ENCODE assay signal across 30 cellular contexts in the genomic region with DNA sequence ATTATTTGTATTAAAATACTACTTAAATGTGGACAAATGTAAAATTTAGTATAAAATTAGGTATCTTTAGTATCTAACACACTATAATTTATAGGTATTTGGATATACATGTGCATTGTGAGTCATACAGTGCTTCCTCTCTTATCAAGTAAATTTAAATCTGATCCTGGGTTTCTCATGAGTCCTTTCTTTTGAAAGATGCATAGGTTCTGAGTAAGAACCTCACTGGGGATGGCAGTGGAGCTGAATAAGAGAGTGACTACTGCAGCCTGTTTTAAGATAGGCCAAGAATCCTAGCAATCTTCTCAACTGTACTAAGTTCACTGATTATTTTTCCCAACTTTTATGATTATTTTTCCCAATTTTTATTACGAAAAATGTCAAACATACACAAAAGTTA. TPM values are rescaled to one million over a fixed set of nuclear protein-coding genes. Genes with fewer than 3 reads are reported as not detected.
DNase-seq lines count a peak whose midpoint lies in the region; ATAC-seq and TF ChIP-seq lines count a peak whose summit lies in the region.
"Had no signal": no experiment of that assay in that cellular context is flagged by ENCODE, and none has a peak within 500 bp of the region (broad histone marks: within the 10 kb centered on the region; RNA-seq: fewer than 3 reads in every experiment).

No MANE protein-coding gene starts in this region.

- H4K20me1 ChIP-seq in SK-N-SH (ENCODE audit: insufficient read depth), result no peaks in the 10 kb centered on the region
- H4K20me1 ChIP-seq: BLaER1 had no signal

- CTCF ChIA-PET in SK-N-SH (lab: Yijun Ruan, JAX), result interaction anchor here (0.7 to 7.6 kb wide), 11 partner anchors 8 to 303 kb away, joined by 3 to 72 read pairs (median 6); partner anchors contain the start of gene MYOF
- CTCF ChIA-PET in CD4-positive, alpha-beta T cell (lab: Charles Lee), result interaction anchor here (1.5 to 3.3 kb wide), 3 partner anchors 17 to 136 kb away, joined by 4 to 21 read pairs (median 6); partner anchors contain the start of genes CEP55 and MYOF

- no peaks in the 10 kb centered on the region for H3K9me2 ChIP-seq in SK-N-SH

- H2AFZ ChIP-seq in SK-N-SH (ENCODE audit: low read depth), result 0 out of 2 replicates have a peak overlapping the region, but pooled peaks have one; percentile 4

- H3F3A ChIP-seq in SK-N-SH (replicated peaks; ENCODE audit: insufficient read depth), result peaks cover 23% of the 10 kb centered on the region

- no peaks in the 10 kb centered on the region for H3K36me3 Mint-ChIP-seq in CD4-positive, alpha-beta T cell (ENCODE audit: low read depth)
- H3K36me3 Mint-ChIP-seq: naive B cell had no signal

- ATAC-seq in GM21367 (IDR thresholded peaks at IDR 0.05; ENCODE audit: unreplicated experiment), result no peak
- ATAC-seq in CD4-positive, alpha-beta T cell (ENCODE audit: poor library complexity), result no peak
- ATAC-seq: activated T-helper 17 cell treated with anti-CD3 and anti-CD28 coated beads, Interleukin-2, amount 50 U/mL, for 72 hours; heart left ventricle; left lobe of liver had no signal

- H3K36me3 ChIP-seq in SK-N-SH (replicated peaks in 1 of 2; ENCODE audit: control insufficient read depth in 1 of 2, insufficient read depth in 2 of 2, low read length in 1 of 2) (peaks cover 25 to 28% of the 10 kb centered on the region in 2 experiments), skeletal muscle satellite cell (ENCODE audit: insufficient read depth, low read length) (peaks cover 19% of the 10 kb centered on the region)
- H3K36me3 ChIP-seq: colonic mucosa, right atrium auricular region, tibial nerve had no signal

- H3K9ac ChIP-seq in SK-N-SH, result peak overlapping the region; percentile 28; the same call in 1 of the 2 replicates
- peak overlapping the region; percentile 31 for H3K9ac ChIP-seq in skeletal muscle satellite cell (ENCODE audit: low read depth, low read length)
- H3K9ac ChIP-seq: BLaER1 had no signal

- H3K9me3 ChIP-seq in SK-N-SH (no peaks in the 10 kb centered on the region), skeletal muscle satellite cell (replicated peaks; ENCODE audit: low read length) (no peaks in the 10 kb centered on the region)
- H3K9me3 ChIP-seq in CD4-positive, alpha-beta T cell (ENCODE audit: control insufficient read depth, low read length), result no peaks in the 10 kb centered on the region
- H3K9me3 ChIP-seq: BLaER1, colonic mucosa, HAP-1, heart left ventricle, right atrium auricular region, tibial nerve had no signal

- no peak overlapping the region for H3K4me2 ChIP-seq in SK-N-SH
- no peak overlapping the region for H3K4me2 ChIP-seq in skeletal muscle satellite cell (ENCODE audit: low read length)
- H3K4me2 ChIP-seq: BLaER1 had no signal

- H3K27ac Mint-ChIP-seq in CD4-positive, alpha-beta T cell, result no peak overlapping the region
- H3K27ac Mint-ChIP-seq: activated naive CD8-positive, alpha-beta T cell treated with anti-CD3 and anti-CD28 coated beads for 36 hours; activated T-helper 17 cell treated with anti-CD3 and anti-CD28 coated beads, Interleukin-2, amount 50 U/mL, for 72 hours; brain; endodermal cell; naive B cell; stimulated activated naive CD8-positive, alpha-beta T cell treated with anti-CD3 and anti-CD28 coated beads, Interleukin-15, Interleukin-2, amounts not matched to agents 100 ng/mL and 50 ng/mL, for 24 hours had no signal

- DNase-seq in GM03348 (ENCODE audit: low spot score), result peak; percentile 29
- DNase-seq in SK-N-SH, result no peak
- DNase-seq in dermis blood vessel endothelial cell, result peak; percentile 21
- no peak for DNase-seq in CD4-positive, alpha-beta T cell
- DNase-seq in NCI-H1105 (lab: John Stamatoyannopoulos, UW), result no peak
- DNase-seq: activated CD4-positive, alpha-beta T cell treated with anti-CD3 and anti-CD28 coated beads, Interleukin-2, amount 50 U/mL, for 1 hour; activated naive CD8-positive, alpha-beta T cell treated with anti-CD3 and anti-CD28 coated beads for 36 hours; colonic mucosa; endodermal cell; heart left ventricle; KBM-7; naive B cell; NCI-H1048; NCI-H2081 treated with DMSO at 0.1 percent for 48 hours; RPMI8226 had no signal

- no peak overlapping the region for H3K4me3 ChIP-seq in SK-N-SH (ENCODE audit: low read depth in 2 of 2, low read length in 1 of 2)
- no peak overlapping the region for H3K4me3 ChIP-seq in skeletal muscle satellite cell (ENCODE audit: low read length)
- H3K4me3 ChIP-seq: BLaER1, colonic mucosa, HAP-1, heart left ventricle, right atrium auricular region, SK-N-MC, tibial nerve had no signal

- TF ChIP-seq EP300 in SK-N-SH (IDR thresholded peaks at IDR 0.05; ENCODE audit: borderline replicate concordance in 1 of 2, low read depth in 1 of 2, low read length in 1 of 2), result 0 out of 4 replicates have a peak, but pooled peaks of 1 of the 2 experiments have one; percentile 29

- no peaks in the 10 kb centered on the region for H3K9me3 Mint-ChIP-seq in CD4-positive, alpha-beta T cell
- H3K9me3 Mint-ChIP-seq: activated naive CD8-positive, alpha-beta T cell treated with anti-CD3 and anti-CD28 coated beads for 36 hours; activated T-helper 17 cell treated with anti-CD3 and anti-CD28 coated beads, Interleukin-2, amount 50 U/mL, for 72 hours; brain; endodermal cell; naive B cell; stimulated activated naive CD8-positive, alpha-beta T cell treated with anti-CD3 and anti-CD28 coated beads, Interleukin-15, Interleukin-2, amounts not matched to agents 100 ng/mL and 50 ng/mL, for 24 hours had no signal

- peaks cover 5% of the 10 kb centered on the region for H3K4me1 Mint-ChIP-seq in CD4-positive, alpha-beta T cell (ENCODE audit: low read depth)
- H3K4me1 Mint-ChIP-seq: activated naive CD8-positive, alpha-beta T cell treated with anti-CD3 and anti-CD28 coated beads for 36 hours had no signal

- WGBS in SK-N-SH (ENCODE audit: low lambda C conversion rate), result 74% methylated on average over 1 of the region's 1 CpG

- H3K27me3 Mint-ChIP-seq in CD4-positive, alpha-beta T cell, result no peaks in the 10 kb centered on the region
- H3K27me3 Mint-ChIP-seq: activated naive CD8-positive, alpha-beta T cell treated with anti-CD3 and anti-CD28 coated beads for 36 hours; activated T-helper 17 cell treated with anti-CD3 and anti-CD28 coated beads, Interleukin-2, amount 50 U/mL, for 72 hours; naive B cell; stimulated activated naive CD8-positive, alpha-beta T cell treated with anti-CD3 and anti-CD28 coated beads, Interleukin-15, Interleukin-2, amounts not matched to agents 100 ng/mL and 50 ng/mL, for 24 hours had no signal

- POLR2A ChIA-PET in SK-N-SH (lab: Yijun Ruan, JAX), result no interaction called here
- POLR2A ChIA-PET in CD4-positive, alpha-beta T cell (lab: Charles Lee), result no interaction called here

- H3K79me2 ChIP-seq in SK-N-SH (ENCODE audit: insufficient read depth), result peaks cover 15% of the 10 kb centered on the region; the same call in 1 of the 2 replicates

- H3K4me3 Mint-ChIP-seq in CD4-positive, alpha-beta T cell, result no peak overlapping the region
- H3K4me3 Mint-ChIP-seq: activated naive CD8-positive, alpha-beta T cell treated with anti-CD3 and anti-CD28 coated beads for 36 hours; activated T-helper 17 cell treated with anti-CD3 and anti-CD28 coated beads, Interleukin-2, amount 50 U/mL, for 72 hours; brain; endodermal cell; naive B cell; stimulated activated naive CD8-positive, alpha-beta T cell treated with anti-CD3 and anti-CD28 coated beads, Interleukin-15, Interleukin-2, amounts not matched to agents 100 ng/mL and 50 ng/mL, for 24 hours had no signal

- intact Hi-C loops in CD4-positive, alpha-beta T cell (cut with DNase I, micrococcal nuclease), result no loop called here

- H3K27me3 ChIP-seq in SK-N-SH (ENCODE audit: insufficient read depth) (no peaks in the 10 kb centered on the region), skeletal muscle satellite cell (ENCODE audit: control insufficient read depth, insufficient read depth, low read length) (no peaks in the 10 kb centered on the region)
- no peaks in the 10 kb centered on the region for H3K27me3 ChIP-seq in CD4-positive, alpha-beta T cell (ENCODE audit: control insufficient read depth, insufficient read depth, low read length)
- H3K27me3 ChIP-seq: BLaER1, colonic mucosa, heart left ventricle, right atrium auricular region, tibial nerve had no signal

- TF ChIP-seq CTCF in SK-N-SH (IDR thresholded peaks at IDR 0.05), result no peak
- TF ChIP-seq CTCF in CD4-positive, alpha-beta T cell (IDR thresholded peaks at IDR 0.05), result no peak

- TF ChIP-seq RAD21 in SK-N-SH (IDR thresholded peaks at IDR 0.05; ENCODE audit: low read length), result no peak

- peak overlapping the region in 1 of 2 experiments; percentile 69; a peak in 2 of 4 replicates for H3K27ac ChIP-seq in SK-N-SH (ENCODE audit: low read depth in 2 of 2, low read length in 1 of 2)
- no peak overlapping the region for H3K27ac ChIP-seq in CD4-positive, alpha-beta T cell (ENCODE audit: low read depth, low read length)
- H3K27ac ChIP-seq: BLaER1, colonic mucosa, heart left ventricle, right atrium auricular region, SK-N-MC, tibial nerve, VCaP had no signal

- H3K4me1 ChIP-seq in SK-N-SH (ENCODE audit: control insufficient read depth in 1 of 2, insufficient read depth in 2 of 2, low read depth in 1 of 2, low read length in 1 of 2) (peaks cover 0 to 21% of the 10 kb centered on the region in 2 experiments; a peak in 1 of 4 replicates), skeletal muscle satellite cell (ENCODE audit: control insufficient read depth, insufficient read depth, low read length) (peaks cover 25% of the 10 kb centered on the region)
- H3K4me1 ChIP-seq: BLaER1, colonic mucosa had no signal

TF ChIP-seq in SK-N-SH, 30 proteins besides CTCF, POLR2A, EP300 and RAD21 (continues in another document):
- no peak for TF ChIP-seq GATA2 (CRISPR knock-in tag; IDR thresholded peaks at IDR 0.05)
- TF ChIP-seq FOSL2 (IDR thresholded peaks at IDR 0.05; ENCODE audit: borderline replicate concordance, low read depth), result peak; percentile 57
- peak; percentile 22; the same call in 1 of the 2 replicates for TF ChIP-seq TCF12 (IDR thresholded peaks at IDR 0.05)

RNA-seq across cellular contexts. Expression of gene CEP55, which starts 16.2 kb away (rescaled TPM):
- polyA plus RNA-seq in SK-N-SH (2012; rRNA removed), result 9.8 and 11.3 TPM in 2 replicates
- polyA plus RNA-seq in SK-N-SH (2012; cell fraction: cytosol; rRNA removed), result 14.8 and 16.8 TPM in 2 replicates
- 3.9 and 8.0 TPM in 2 replicates for polyA plus RNA-seq in SK-N-SH (2012; cell fraction: nucleus; rRNA removed)
- 18.9 and 100 TPM in 2 replicates for total RNA-seq in dermis blood vessel endothelial cell
- total RNA-seq in skeletal muscle satellite cell (2012; rRNA removed), result 21.5 and 29.3 TPM in 2 replicates
- under 1 TPM; 0.16 to 0.17 TPM for total RNA-seq in CD4-positive, alpha-beta T cell

RNA-seq across cellular contexts. Expression of gene MYOF, which starts 30.4 kb away (rescaled TPM):
- polyA plus RNA-seq in SK-N-SH (2012; rRNA removed), result 103 and 134 TPM in 2 replicates
- 116 and 117 TPM in 2 replicates for polyA plus RNA-seq in SK-N-SH (2012; cell fraction: cytosol; rRNA removed)
- polyA plus RNA-seq in SK-N-SH (2012; cell fraction: nucleus; rRNA removed), result 121 and 175 TPM in 2 replicates
- total RNA-seq in dermis blood vessel endothelial cell, result 190 and 467 TPM in 2 replicates
- 168 and 212 TPM in 2 replicates for total RNA-seq in skeletal muscle satellite cell (2012; rRNA removed)
- under 1 TPM; 0.14 to 0.27 TPM for total RNA-seq in CD4-positive, alpha-beta T cell

RNA-seq across cellular contexts. Expression of gene FFAR4, which starts 53.9 kb away (rescaled TPM):
- polyA plus RNA-seq in SK-N-SH (2012; rRNA removed), result not detected in 2 replicates
- not detected in 2 replicates for polyA plus RNA-seq in SK-N-SH (2012; cell fraction: cytosol; rRNA removed)
- not detected in 2 replicates for polyA plus RNA-seq in SK-N-SH (2012; cell fraction: nucleus; rRNA removed)
- total RNA-seq in dermis blood vessel endothelial cell, result not detected in 2 replicates
- total RNA-seq in skeletal muscle satellite cell (2012; rRNA removed), result not detected in 2 replicates
- not detected for total RNA-seq in CD4-positive, alpha-beta T cell
- total RNA-seq: activated naive CD8-positive, alpha-beta T cell treated with anti-CD3 and anti-CD28 coated beads for 36 hours; activated T-helper 17 cell treated with anti-CD3 and anti-CD28 coated beads, Interleukin-2, amount 50 U/mL, for 72 hours; endodermal cell; fibroblast of lung; osteocyte; T-helper 2 cell treated with Interferon-gamma antibody and Interleukin-4, amounts not matched to agents 100 ng/mL and 5 ng/mL, for 36 hours had no signal
- polyA plus RNA-seq: fibroblast of lung had no signal

Comparison
In these comparisons a context has a peak if more than half of its experiments do, and no peak if none do; other contexts are left out.
1. DNase-seq: peak in GM03348 (single experiment) and dermis blood vessel endothelial cell (single experiment); none in SK-N-SH (single experiment), CD4-positive, alpha-beta T cell (0 of 10) and NCI-H1105 (single experiment).
2. RNA of gene CEP55, which starts 16.2 kb away (total RNA-seq): 18.9 to 100 TPM in dermis blood vessel endothelial cell; 0.16 to 0.17 TPM in CD4-positive, alpha-beta T cell; every median in the first group is over 10 times any median in the second.
3. RNA of gene MYOF, which starts 30.4 kb away (total RNA-seq): 190 to 467 TPM in dermis blood vessel endothelial cell; 0.14 to 0.27 TPM in CD4-positive, alpha-beta T cell; every median in the first group is over 100 times any median in the second.